In genomic region chr3:14122301-14122700, GRCh38 we compare ENCODE assay signal across 12 cellular contexts. TPM values are rescaled to one million over a fixed set of nuclear protein-coding genes. Genes with fewer than 3 reads are reported as not detected.
DNase-seq lines count a peak whose midpoint lies in the region; ATAC-seq and TF ChIP-seq lines count a peak whose summit lies in the region.
"Had no signal": no experiment of that assay in that cellular context is flagged by ENCODE, and none has a peak within 500 bp of the region (broad histone marks: within the 10 kb centered on the region; RNA-seq: fewer than 3 reads in every experiment).

No MANE protein-coding gene starts in this region.

- no peak for DNase-seq in CD8-positive, alpha-beta memory T cell
- no peak for DNase-seq in naive B cell
- no peak for DNase-seq in omental fat pad (ENCODE audit: low spot score)
- DNase-seq in smooth muscle cell (lab: John Stamatoyannopoulos, UW; ENCODE audit: unreplicated experiment): no peak
- no peak for DNase-seq in dermis blood vessel endothelial cell
- DNase-seq: DMS 273 treated with DMSO at 0.1 percent for 48 hours; Kasumi-1; NCI-H2107; stimulated activated CD4-positive, alpha-beta T cell treated with anti-CD3 and anti-CD28 coated beads, Interleukin-4, amount 100 ng/mL, for 24 hours; T-helper 9 cell had no signal

- no peak overlapping the region for H3K4me2 ChIP-seq in smooth muscle cell

- POLR2A ChIA-PET in CD8-positive, alpha-beta memory T cell (lab: Charles Lee): no interaction called here

- WGBS in HUES64: 52% methylated on average over 3 of the region's 3 CpGs
- 86% methylated on average over 3 of the region's 3 CpGs for WGBS in smooth muscle cell (ENCODE audit: low lambda C conversion rate)

- peaks cover 29% of the 10 kb centered on the region for H3K4me1 ChIP-seq in CD8-positive, alpha-beta memory T cell (ENCODE audit: insufficient read depth, low read length)
- H3K4me1 ChIP-seq in HUES64 (ENCODE audit: insufficient read depth, low read length): peaks cover 26% of the 10 kb centered on the region; the same call in 1 of the 2 replicates
- peaks cover 16% of the 10 kb centered on the region for H3K4me1 ChIP-seq in smooth muscle cell (ENCODE audit: low read depth)

- H3K79me2 ChIP-seq in smooth muscle cell (ENCODE audit: low read depth): peaks cover 23% of the 10 kb centered on the region

- no peaks in the 10 kb centered on the region for H3K9me3 Mint-ChIP-seq in CD8-positive, alpha-beta memory T cell
- H3K9me3 Mint-ChIP-seq in activated T-helper 17 cell treated with anti-CD3 and anti-CD28 coated beads, Interleukin-2, amount 50 U/mL, for 72 hours: no peaks in the 10 kb centered on the region
- H3K9me3 Mint-ChIP-seq in naive B cell: no peaks in the 10 kb centered on the region

- peak overlapping the region; percentile 10 to 99 (median 63) for H3K4me3 Mint-ChIP-seq in CD8-positive, alpha-beta memory T cell
- peak overlapping the region; percentile 97 for H3K4me3 Mint-ChIP-seq in activated T-helper 17 cell treated with anti-CD3 and anti-CD28 coated beads, Interleukin-2, amount 50 U/mL, for 72 hours
- peak overlapping the region; percentile 30 to 94 (median 78) for H3K4me3 Mint-ChIP-seq in naive B cell

- H3K36me3 Mint-ChIP-seq in CD8-positive, alpha-beta memory T cell: peaks cover 0 to 56% (median 6%) of the 10 kb centered on the region in 3 donors
- H3K36me3 Mint-ChIP-seq in activated T-helper 17 cell treated with anti-CD3 and anti-CD28 coated beads, Interleukin-2, amount 50 U/mL, for 72 hours (ENCODE audit: low read depth): peaks cover 55% of the 10 kb centered on the region
- H3K36me3 Mint-ChIP-seq in naive B cell: peaks cover 8 to 18% of the 10 kb centered on the region in 2 donors

- no peak overlapping the region for H3K4me3 ChIP-seq in CD8-positive, alpha-beta memory T cell (ENCODE audit: low read length)
- H3K4me3 ChIP-seq in HUES64 (ENCODE audit: low read length): peak overlapping the region; percentile 23; the same call in 1 of the 2 replicates
- no peak overlapping the region for H3K4me3 ChIP-seq in smooth muscle cell

- no peak for TF ChIP-seq CTCF in omental fat pad (IDR thresholded peaks at IDR 0.05)
- no peak for TF ChIP-seq CTCF in smooth muscle cell (IDR thresholded peaks at IDR 0.05; ENCODE audit: borderline replicate concordance, insufficient read depth, poor library complexity, severe bottlenecking)

- H3F3A ChIP-seq in smooth muscle cell (ENCODE audit: low read depth): peaks cover 15% of the 10 kb centered on the region

- ATAC-seq in activated T-helper 17 cell treated with anti-CD3 and anti-CD28 coated beads, Interleukin-2, amount 50 U/mL, for 72 hours (replicated peaks): no peak
- ATAC-seq in naive B cell (ENCODE audit: low read depth in 2 of 2) (no peak), omental fat pad (ENCODE audit: low FRiP score) (no peak)

- H3K27me3 ChIP-seq in CD8-positive, alpha-beta memory T cell (ENCODE audit: insufficient read depth, low read length, poor library complexity, severe bottlenecking): no peaks in the 10 kb centered on the region
- H3K27me3 ChIP-seq in HUES64 (ENCODE audit: insufficient read depth, low read length): no peaks in the 10 kb centered on the region
- H3K27me3 ChIP-seq in smooth muscle cell (ENCODE audit: low read depth): no peaks in the 10 kb centered on the region

- peak overlapping the region in 5 of 8 donors; percentile 35 to 98 (median 78) for H3K27ac Mint-ChIP-seq in CD8-positive, alpha-beta memory T cell
- peak overlapping the region; percentile 97 for H3K27ac Mint-ChIP-seq in activated T-helper 17 cell treated with anti-CD3 and anti-CD28 coated beads, Interleukin-2, amount 50 U/mL, for 72 hours
- H3K27ac Mint-ChIP-seq in naive B cell: peak overlapping the region in 2 of 6 donors; percentile 6 to 80

- no peaks in the 10 kb centered on the region for H3K9me3 ChIP-seq in CD8-positive, alpha-beta memory T cell (ENCODE audit: low read length)
- H3K9me3 ChIP-seq in HUES64 (ENCODE audit: insufficient read depth, low read depth, low read length) (no peaks in the 10 kb centered on the region; the same call in 1 of the 2 replicates), smooth muscle cell (replicated peaks; ENCODE audit: low read depth) (no peaks in the 10 kb centered on the region)

- peaks cover 41 to 54% (median 42%) of the 10 kb centered on the region in 3 donors for H3K4me1 Mint-ChIP-seq in CD8-positive, alpha-beta memory T cell
- H3K4me1 Mint-ChIP-seq in activated T-helper 17 cell treated with anti-CD3 and anti-CD28 coated beads, Interleukin-2, amount 50 U/mL, for 72 hours: peaks cover 19% of the 10 kb centered on the region
- H3K4me1 Mint-ChIP-seq in naive B cell: peaks cover 46 to 55% (median 53%) of the 10 kb centered on the region in 3 donors

- H3K27ac ChIP-seq in CD8-positive, alpha-beta memory T cell (ENCODE audit: low read depth, low read length): no peak overlapping the region
- H3K27ac ChIP-seq in HUES64 (ENCODE audit: low read depth, low read length) (peak overlapping the region; percentile 59; the same call in 1 of the 2 replicates), smooth muscle cell (ENCODE audit: low read depth) (no peak overlapping the region)

- peaks cover 0 to 5% of the 10 kb centered on the region in 2 donors for H3K27me3 Mint-ChIP-seq in CD8-positive, alpha-beta memory T cell
- H3K27me3 Mint-ChIP-seq in activated T-helper 17 cell treated with anti-CD3 and anti-CD28 coated beads, Interleukin-2, amount 50 U/mL, for 72 hours: no peaks in the 10 kb centered on the region
- no peaks in the 10 kb centered on the region for H3K27me3 Mint-ChIP-seq in naive B cell

- CTCF ChIA-PET in CD8-positive, alpha-beta memory T cell (lab: Charles Lee): interaction anchor here (4.1 kb wide), 1 partner anchor 57 kb away, joined by 30 read pairs; the partner anchor contains the start of genes LSM3 and XPC

- peaks cover 15% of the 10 kb centered on the region for H4K20me1 ChIP-seq in smooth muscle cell (ENCODE audit: low read depth)

- peak overlapping the region; percentile 10; the same call in 1 of the 2 replicates for H3K9ac ChIP-seq in HUES64 (ENCODE audit: low read depth, low read length)
- H3K9ac ChIP-seq in smooth muscle cell (ENCODE audit: low read depth): no peak overlapping the region

- peaks cover 12% of the 10 kb centered on the region for H3K36me3 ChIP-seq in CD8-positive, alpha-beta memory T cell (ENCODE audit: insufficient read depth, low read length)
- H3K36me3 ChIP-seq in HUES64 (ENCODE audit: insufficient read depth, low read length): peaks cover 18% of the 10 kb centered on the region
- no peaks in the 10 kb centered on the region for H3K36me3 ChIP-seq in smooth muscle cell (ENCODE audit: low read depth)

- H2AFZ ChIP-seq in smooth muscle cell (ENCODE audit: low read depth): no peak overlapping the region

RNA-seq across cellular contexts. Expression of gene CHCHD4, which starts 2.4 kb away (rescaled TPM):
- total RNA-seq in CD8-positive, alpha-beta memory T cell: 10 to 100 TPM; 21.7 to 21.8 TPM
- 13.9 TPM for polyA plus RNA-seq in CD8-positive, alpha-beta memory T cell
- 26.9 TPM for polyA plus RNA-seq in HUES64 (2013, experiment 1 of 2)
- 25.5 TPM for polyA plus RNA-seq in HUES64 (2013, experiment 2 of 2)
- total RNA-seq in activated T-helper 17 cell treated with anti-CD3 and anti-CD28 coated beads, Interleukin-2, amount 50 U/mL, for 72 hours: 10 to 100 TPM; 11.6 to 27.6 TPM
- polyA plus RNA-seq in naive B cell (ENCODE audit: low read depth in 6 of 6) (10 to 100 TPM in 3 of 6 donors, 1 to 10 TPM in 3; 6.4 to 17.5 (median 11.3) TPM), smooth muscle cell (9.5 and 12.0 TPM in 2 replicates)
- total RNA-seq in omental fat pad (10 to 100 TPM; 11.4 to 19.1 (median 14.7) TPM), smooth muscle cell (8.7 and 11.2 TPM in 2 replicates), dermis blood vessel endothelial cell (16.0 and 19.5 TPM in 2 replicates)

RNA-seq across cellular contexts. Expression of gene TMEM43, which starts 2.6 kb away (rescaled TPM):
- total RNA-seq in CD8-positive, alpha-beta memory T cell: 10 to 100 TPM; 48.8 to 49.4 TPM
- polyA plus RNA-seq in CD8-positive, alpha-beta memory T cell: 75.3 TPM
- 30.5 TPM for polyA plus RNA-seq in HUES64 (2013, experiment 1 of 2)
- polyA plus RNA-seq in HUES64 (2013, experiment 2 of 2): 25.1 TPM
- 10 to 100 TPM; 42.1 to 44.5 TPM for total RNA-seq in activated T-helper 17 cell treated with anti-CD3 and anti-CD28 coated beads, Interleukin-2, amount 50 U/mL, for 72 hours
- polyA plus RNA-seq in naive B cell (ENCODE audit: low read depth in 6 of 6): 10 to 100 TPM; 36.7 to 42.9 (median 39.2) TPM
- 100 to 1,000 TPM; 110 to 143 (median 140) TPM for total RNA-seq in omental fat pad
- 76.8 and 81.1 TPM in 2 replicates for total RNA-seq in smooth muscle cell
- polyA plus RNA-seq in smooth muscle cell: 59.0 and 60.1 TPM in 2 replicates
- total RNA-seq in dermis blood vessel endothelial cell: 113 and 121 TPM in 2 replicates

RNA-seq across cellular contexts. Expression of gene XPC, which starts 56.1 kb away (rescaled TPM):
- 10 to 100 TPM; 38.8 to 38.9 TPM for total RNA-seq in CD8-positive, alpha-beta memory T cell
- 44.0 TPM for polyA plus RNA-seq in CD8-positive, alpha-beta memory T cell
- 19.8 TPM for polyA plus RNA-seq in HUES64 (2013, experiment 1 of 2)
- polyA plus RNA-seq in HUES64 (2013, experiment 2 of 2): 24.8 TPM
- total RNA-seq in activated T-helper 17 cell treated with anti-CD3 and anti-CD28 coated beads, Interleukin-2, amount 50 U/mL, for 72 hours: 10 to 100 TPM; 31.9 to 39.7 TPM
- polyA plus RNA-seq in naive B cell (ENCODE audit: low read depth in 6 of 6) (10 to 100 TPM in 5 of 6 donors, 1 to 10 TPM in 1; 10.0 to 36.6 (median 32.3) TPM), smooth muscle cell (23.8 and 28.1 TPM in 2 replicates)
- total RNA-seq in omental fat pad (10 to 100 TPM; 26.5 to 47.8 (median 33.8) TPM), smooth muscle cell (20.9 and 31.1 TPM in 2 replicates), dermis blood vessel endothelial cell (43.6 and 60.0 TPM in 2 replicates)

RNA-seq across cellular contexts. Expression of gene LSM3, which starts 56.3 kb away (rescaled TPM):
- 10 to 100 TPM; 25.8 to 26.6 TPM for total RNA-seq in CD8-positive, alpha-beta memory T cell
- polyA plus RNA-seq in CD8-positive, alpha-beta memory T cell: 22.9 TPM
- polyA plus RNA-seq in HUES64 (2013, experiment 1 of 2): 32.6 TPM
- polyA plus RNA-seq in HUES64 (2013, experiment 2 of 2): 32.6 TPM
- total RNA-seq in activated T-helper 17 cell treated with anti-CD3 and anti-CD28 coated beads, Interleukin-2, amount 50 U/mL, for 72 hours: 10 to 100 TPM; 15.6 to 20.6 TPM
- polyA plus RNA-seq in naive B cell (ENCODE audit: low read depth in 6 of 6) (10 to 100 TPM; 23.5 to 41.6 (median 31.2) TPM), smooth muscle cell (31.0 and 31.9 TPM in 2 replicates)
- total RNA-seq in omental fat pad (10 to 100 TPM in 2 of 4 donors, 1 to 10 TPM in 2; 8.0 to 12.4 (median 10.9) TPM), smooth muscle cell (18.3 and 22.6 TPM in 2 replicates), dermis blood vessel endothelial cell (8.1 and 10.2 TPM in 2 replicates)
